Comparison of ENCODE assay signal across 1 cellular context in genomic region chr1:39076127-39076798, GRCh38.
TF ChIP-seq lines count a peak whose summit lies in the region.

No MANE protein-coding gene starts in this region.

TF ChIP-seq in K562, 482 proteins besides CTCF, POLR2A, EP300 and RAD21 (continued from another document):
- TF ChIP-seq CBX8 (IDR thresholded peaks at IDR 0.05; ENCODE audit: borderline replicate concordance, extremely low read depth, low read depth, low read length, poor library complexity, severe bottlenecking): no peak
- peak; percentile 43; the same call in 1 of the 2 replicates for TF ChIP-seq JUND (IDR thresholded peaks at IDR 0.05; ENCODE audit: borderline replicate concordance, low read depth, low read length)
- no peak; the same call in 2 of the 3 replicates for TF ChIP-seq JUND (tag; IDR thresholded peaks at IDR 0.05; ENCODE audit: borderline replicate concordance, low read depth, low read length)
- TF ChIP-seq GATA2 (CRISPR knock-in tag; IDR thresholded peaks at IDR 0.05): 0 out of 2 replicates have a peak, but pooled peaks have one; percentile 18
- TF ChIP-seq NFE2L1 (tag; IDR thresholded peaks at IDR 0.05; ENCODE audit: borderline replicate concordance, low read depth): no peak
- TF ChIP-seq KLF6 (CRISPR knock-in tag; IDR thresholded peaks at IDR 0.05; ENCODE audit: borderline replicate concordance): no peak
- peak; percentile 43 for TF ChIP-seq CBFA2T3 (IDR thresholded peaks at IDR 0.05)
- TF ChIP-seq ZBTB33 (CRISPR knock-in tag; IDR thresholded peaks at IDR 0.05): peak; percentile 93
- no peak for TF ChIP-seq ZNF76 (CRISPR knock-in tag; IDR thresholded peaks at IDR 0.05; ENCODE audit: borderline replicate concordance)
- no peak for TF ChIP-seq SMAD4 (CRISPR knock-in tag; conservative IDR thresholded peaks at IDR 0.05)
- TF ChIP-seq PTBP1 (IDR thresholded peaks at IDR 0.05; ENCODE audit: low read depth, low read length): no peak
- TF ChIP-seq, protein P1, sequence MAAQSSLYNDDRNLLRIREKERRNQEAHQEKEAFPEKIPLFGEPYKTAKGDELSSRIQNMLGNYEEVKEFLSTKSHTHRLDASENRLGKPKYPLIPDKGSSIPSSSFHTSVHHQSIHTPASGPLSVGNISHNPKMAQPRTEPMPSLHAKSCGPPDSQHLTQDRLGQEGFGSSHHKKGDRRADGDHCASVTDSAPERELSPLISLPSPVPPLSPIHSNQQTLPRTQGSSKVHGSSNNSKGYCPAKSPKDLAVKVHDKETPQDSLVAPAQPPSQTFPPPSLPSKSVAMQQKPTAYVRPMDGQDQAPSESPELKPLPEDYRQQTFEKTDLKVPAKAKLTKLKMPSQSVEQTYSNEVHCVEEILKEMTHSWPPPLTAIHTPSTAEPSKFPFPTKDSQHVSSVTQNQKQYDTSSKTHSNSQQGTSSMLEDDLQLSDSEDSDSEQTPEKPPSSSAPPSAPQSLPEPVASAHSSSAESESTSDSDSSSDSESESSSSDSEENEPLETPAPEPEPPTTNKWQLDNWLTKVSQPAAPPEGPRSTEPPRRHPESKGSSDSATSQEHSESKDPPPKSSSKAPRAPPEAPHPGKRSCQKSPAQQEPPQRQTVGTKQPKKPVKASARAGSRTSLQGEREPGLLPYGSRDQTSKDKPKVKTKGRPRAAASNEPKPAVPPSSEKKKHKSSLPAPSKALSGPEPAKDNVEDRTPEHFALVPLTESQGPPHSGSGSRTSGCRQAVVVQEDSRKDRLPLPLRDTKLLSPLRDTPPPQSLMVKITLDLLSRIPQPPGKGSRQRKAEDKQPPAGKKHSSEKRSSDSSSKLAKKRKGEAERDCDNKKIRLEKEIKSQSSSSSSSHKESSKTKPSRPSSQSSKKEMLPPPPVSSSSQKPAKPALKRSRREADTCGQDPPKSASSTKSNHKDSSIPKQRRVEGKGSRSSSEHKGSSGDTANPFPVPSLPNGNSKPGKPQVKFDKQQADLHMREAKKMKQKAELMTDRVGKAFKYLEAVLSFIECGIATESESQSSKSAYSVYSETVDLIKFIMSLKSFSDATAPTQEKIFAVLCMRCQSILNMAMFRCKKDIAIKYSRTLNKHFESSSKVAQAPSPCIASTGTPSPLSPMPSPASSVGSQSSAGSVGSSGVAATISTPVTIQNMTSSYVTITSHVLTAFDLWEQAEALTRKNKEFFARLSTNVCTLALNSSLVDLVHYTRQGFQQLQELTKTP (IDR thresholded peaks at IDR 0.05; ENCODE audit: low read depth in 1 of 2, partially characterized antibody in 2 of 2): no peak
- TF ChIP-seq FUS (optimal IDR thresholded peaks at IDR 0.05; ENCODE audit: low read depth, low read length): no peak
- TF ChIP-seq SIRT6 (IDR thresholded peaks at IDR 0.05; ENCODE audit: low read depth, low read length): no peak
- peak; percentile 73 for TF ChIP-seq FOSL1 (tag; conservative IDR thresholded peaks at IDR 0.05)
- TF ChIP-seq, protein P2, sequence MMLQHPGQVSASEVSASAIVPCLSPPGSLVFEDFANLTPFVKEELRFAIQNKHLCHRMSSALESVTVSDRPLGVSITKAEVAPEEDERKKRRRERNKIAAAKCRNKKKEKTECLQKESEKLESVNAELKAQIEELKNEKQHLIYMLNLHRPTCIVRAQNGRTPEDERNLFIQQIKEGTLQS (IDR thresholded peaks at IDR 0.05): peak; percentile 54
- TF ChIP-seq, protein P2 (CRISPR knock-in tag; conservative IDR thresholded peaks at IDR 0.05): no peak
- TF ChIP-seq LEF1 (IDR thresholded peaks at IDR 0.05): no peak
- peak; percentile 61 for TF ChIP-seq NFIC (IDR thresholded peaks at IDR 0.05)
- TF ChIP-seq, protein P3, sequence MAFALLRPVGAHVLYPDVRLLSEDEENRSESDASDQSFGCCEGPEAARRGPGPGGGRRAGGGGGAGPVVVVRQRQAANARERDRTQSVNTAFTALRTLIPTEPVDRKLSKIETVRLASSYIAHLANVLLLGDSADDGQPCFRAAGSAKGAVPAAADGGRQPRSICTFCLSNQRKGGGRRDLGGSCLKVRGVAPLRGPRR (CRISPR knock-in tag; IDR thresholded peaks at IDR 0.05): no peak
- TF ChIP-seq CBFB (CRISPR knock-in tag; IDR thresholded peaks at IDR 0.05): no peak
- TF ChIP-seq RFX5 (IDR thresholded peaks at IDR 0.05; ENCODE audit: low read depth, low read length): no peak
- no peak for TF ChIP-seq PHF20 (IDR thresholded peaks at IDR 0.05; ENCODE audit: partially characterized antibody)
- TF ChIP-seq, protein P4, sequence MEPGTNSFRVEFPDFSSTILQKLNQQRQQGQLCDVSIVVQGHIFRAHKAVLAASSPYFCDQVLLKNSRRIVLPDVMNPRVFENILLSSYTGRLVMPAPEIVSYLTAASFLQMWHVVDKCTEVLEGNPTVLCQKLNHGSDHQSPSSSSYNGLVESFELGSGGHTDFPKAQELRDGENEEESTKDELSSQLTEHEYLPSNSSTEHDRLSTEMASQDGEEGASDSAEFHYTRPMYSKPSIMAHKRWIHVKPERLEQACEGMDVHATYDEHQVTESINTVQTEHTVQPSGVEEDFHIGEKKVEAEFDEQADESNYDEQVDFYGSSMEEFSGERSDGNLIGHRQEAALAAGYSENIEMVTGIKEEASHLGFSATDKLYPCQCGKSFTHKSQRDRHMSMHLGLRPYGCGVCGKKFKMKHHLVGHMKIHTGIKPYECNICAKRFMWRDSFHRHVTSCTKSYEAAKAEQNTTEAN (CRISPR knock-in tag; IDR thresholded peaks at IDR 0.05): no peak
- TF ChIP-seq TCF7 (IDR thresholded peaks at IDR 0.05; ENCODE audit: borderline replicate concordance): no peak
- no peak for TF ChIP-seq MBD1 (CRISPR knock-in tag; IDR thresholded peaks at IDR 0.05)
- no peak for TF ChIP-seq SMAD1 (IDR thresholded peaks at IDR 0.05; ENCODE audit: low read depth, low read length, partially characterized antibody)
- peak; percentile 17; the same call in 1 of the 2 replicates for TF ChIP-seq ARID1B (IDR thresholded peaks at IDR 0.05)
- TF ChIP-seq BCLAF1 (IDR thresholded peaks at IDR 0.05; ENCODE audit: borderline replicate concordance in 1 of 2, control insufficient read depth in 1 of 2, low read depth in 2 of 2, low read length in 1 of 2): no peak
- no peak for TF ChIP-seq NR4A1 (CRISPR knock-in tag; IDR thresholded peaks at IDR 0.05)
- no peak for TF ChIP-seq NR4A1 (tag; IDR thresholded peaks at IDR 0.05)
- no peak for TF ChIP-seq MBD2 (IDR thresholded peaks at IDR 0.05; ENCODE audit: borderline replicate concordance, low read depth)
- no peak for TF ChIP-seq NCOA2 (IDR thresholded peaks at IDR 0.05; ENCODE audit: partially characterized antibody in 2 of 2)
- TF ChIP-seq, protein P5, sequence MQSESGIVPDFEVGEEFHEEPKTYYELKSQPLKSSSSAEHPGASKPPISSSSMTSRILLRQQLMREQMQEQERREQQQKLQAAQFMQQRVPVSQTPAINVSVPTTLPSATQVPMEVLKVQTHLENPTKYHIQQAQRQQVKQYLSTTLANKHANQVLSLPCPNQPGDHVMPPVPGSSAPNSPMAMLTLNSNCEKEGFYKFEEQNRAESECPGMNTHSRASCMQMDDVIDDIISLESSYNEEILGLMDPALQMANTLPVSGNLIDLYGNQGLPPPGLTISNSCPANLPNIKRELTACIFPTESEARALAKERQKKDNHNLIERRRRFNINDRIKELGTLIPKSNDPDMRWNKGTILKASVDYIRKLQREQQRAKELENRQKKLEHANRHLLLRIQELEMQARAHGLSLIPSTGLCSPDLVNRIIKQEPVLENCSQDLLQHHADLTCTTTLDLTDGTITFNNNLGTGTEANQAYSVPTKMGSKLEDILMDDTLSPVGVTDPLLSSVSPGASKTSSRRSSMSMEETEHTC (IDR thresholded peaks at IDR 0.05): no peak
- TF ChIP-seq ZNF263 (CRISPR knock-in tag; IDR thresholded peaks at IDR 0.05; ENCODE audit: borderline replicate concordance): peak; percentile 41; the same call in 1 of the 2 replicates
- TF ChIP-seq ADNP (tag; IDR thresholded peaks at IDR 0.05): peak; percentile 31; the same call in 1 of the 2 replicates
- TF ChIP-seq FOXP1 (CRISPR knock-in tag; IDR thresholded peaks at IDR 0.05): no peak
- TF ChIP-seq DLX4 (CRISPR knock-in tag; IDR thresholded peaks at IDR 0.05): no peak
- TF ChIP-seq, protein P6, sequence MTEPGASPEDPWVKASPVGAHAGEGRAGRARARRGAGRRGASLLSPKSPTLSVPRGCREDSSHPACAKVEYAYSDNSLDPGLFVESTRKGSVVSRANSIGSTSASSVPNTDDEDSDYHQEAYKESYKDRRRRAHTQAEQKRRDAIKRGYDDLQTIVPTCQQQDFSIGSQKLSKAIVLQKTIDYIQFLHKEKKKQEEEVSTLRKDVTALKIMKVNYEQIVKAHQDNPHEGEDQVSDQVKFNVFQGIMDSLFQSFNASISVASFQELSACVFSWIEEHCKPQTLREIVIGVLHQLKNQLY (CRISPR knock-in tag; conservative IDR thresholded peaks at IDR 0.05): no peak
TF ChIP-seq in K562: peak in this region for 10.
